Comparison of ENCODE assay signal across 1 cellular context in genomic region chr18:63283305-63283704, GRCh38.
TF ChIP-seq lines count a peak whose summit lies in the region.

No MANE protein-coding gene starts in this region.

TF ChIP-seq in HEK293, 187 proteins besides CTCF, POLR2A, EP300 and RAD21 (continued from another document):
- TF ChIP-seq, protein P1, sequence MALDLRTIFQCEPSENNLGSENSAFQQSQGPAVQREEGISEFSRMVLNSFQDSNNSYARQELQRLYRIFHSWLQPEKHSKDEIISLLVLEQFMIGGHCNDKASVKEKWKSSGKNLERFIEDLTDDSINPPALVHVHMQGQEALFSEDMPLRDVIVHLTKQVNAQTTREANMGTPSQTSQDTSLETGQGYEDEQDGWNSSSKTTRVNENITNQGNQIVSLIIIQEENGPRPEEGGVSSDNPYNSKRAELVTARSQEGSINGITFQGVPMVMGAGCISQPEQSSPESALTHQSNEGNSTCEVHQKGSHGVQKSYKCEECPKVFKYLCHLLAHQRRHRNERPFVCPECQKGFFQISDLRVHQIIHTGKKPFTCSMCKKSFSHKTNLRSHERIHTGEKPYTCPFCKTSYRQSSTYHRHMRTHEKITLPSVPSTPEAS (tag by site-specific recombination; IDR thresholded peaks at IDR 0.05) = no peak
- no peak for TF ChIP-seq ZNF112 (tag by site-specific recombination; IDR thresholded peaks at IDR 0.05)
- TF ChIP-seq PRDM6 (tag by site-specific recombination; IDR thresholded peaks at IDR 0.05) = peak; percentile 56; the same call in 1 of the 2 replicates
